ENCODE assay signal across 17 cellular contexts in the genomic region with DNA sequence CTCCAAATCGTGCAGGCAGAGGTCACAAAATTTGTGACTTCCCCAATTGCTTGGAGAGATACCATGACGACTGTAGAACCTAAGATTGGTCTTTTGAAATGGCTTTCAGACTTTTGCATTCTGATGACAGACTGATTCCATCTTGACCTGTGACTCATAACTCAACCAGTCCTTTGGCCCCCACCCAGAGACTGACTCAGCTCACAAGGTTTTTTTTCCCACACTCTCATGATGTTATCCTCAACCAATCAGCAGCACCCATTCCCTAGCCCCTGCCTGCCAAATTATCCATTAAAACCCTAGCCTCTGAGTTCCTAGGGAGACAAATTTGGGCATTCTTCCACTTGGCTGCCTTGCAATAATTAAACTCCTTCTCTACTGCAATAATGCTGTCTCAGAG.
DNase-seq lines count a peak whose midpoint lies in the region; ATAC-seq and TF ChIP-seq lines count a peak whose summit lies in the region.
"Had no signal": no experiment of that assay in that cellular context is flagged by ENCODE, and none has a peak within 500 bp of the region (broad histone marks: within the 10 kb centered on the region; RNA-seq: fewer than 3 reads in every experiment).

No MANE protein-coding gene starts in this region.

- H3K4me1 ChIP-seq in psoas muscle = no peaks in the 10 kb centered on the region
- H3K4me1 ChIP-seq: body of pancreas had no signal

- intact Hi-C loops in psoas muscle (cut with DNase I) = no loop called here

- no peak overlapping the region for H3K4me3 ChIP-seq in psoas muscle
- H3K4me3 ChIP-seq: body of pancreas, SK-N-MC had no signal

- peaks cover 6% of the 10 kb centered on the region for H3K9me3 ChIP-seq in psoas muscle
- H3K9me3 ChIP-seq: body of pancreas had no signal

- no peak for TF ChIP-seq CTCF in psoas muscle (IDR thresholded peaks at IDR 0.05)

- no peak for ATAC-seq in psoas muscle
- ATAC-seq in GM18907 (IDR thresholded peaks at IDR 0.05; ENCODE audit: unreplicated experiment) = no peak
- ATAC-seq in HG02870 (IDR thresholded peaks at IDR 0.05; ENCODE audit: unreplicated experiment) = no peak
- ATAC-seq: activated CD4-positive, alpha-beta T cell treated with anti-CD3 and anti-CD28 coated beads for 36 hours; body of pancreas; esophagus mucosa; natural killer cell treated with Interleukin-12 subunit alpha and Interleukin-12 subunit beta and Interleukin-15 and Interleukin-18, amount 100 ng/mL, for 72 hours had no signal

- H3K27me3 ChIP-seq in psoas muscle (ENCODE audit: insufficient read depth in 3 of 3, low read length in 2 of 3) = no peaks in the 10 kb centered on the region
- H3K27me3 ChIP-seq: body of pancreas had no signal

- no peaks in the 10 kb centered on the region for H3K36me3 ChIP-seq in psoas muscle (ENCODE audit: insufficient read depth in 1 of 2, low read depth in 1 of 2)

- 55 to 63% (median 58%) methylated on average over 2 of the region's 2 CpGs for WGBS in psoas muscle, 3 donors

- DNase-seq in ELR (ENCODE audit: low read depth) (peak; percentile 52), NCI-H446 (lab: John Stamatoyannopoulos, UW) (peak; percentile 10 to 62), brain pericyte (ENCODE audit: low read depth, low spot score) (peak; percentile 31), kidney tubule cell (ENCODE audit: low spot score) (peak; percentile 81), psoas muscle (no peak), HPDE6-E6E7 (ENCODE audit: extremely low spot score) (no peak)
- DNase-seq: activated CD4-positive, alpha-beta T cell treated with anti-CD3 and anti-CD28 coated beads for 36 hours; activated T-cell treated with anti-CD3 and anti-CD28 coated beads, Interleukin-2, amount 50 U/mL, for 48 hours; body of pancreas; NCI-H1436; NCI-H69 had no signal

- H3K27ac ChIP-seq in psoas muscle = no peak overlapping the region
- H3K27ac ChIP-seq: body of pancreas, C4-2B, SK-N-MC had no signal

Comparison
In these comparisons a context has a peak if more than half of its experiments do, and no peak if none do; other contexts are left out.
1. DNase-seq: peak in ELR (single experiment), NCI-H446 (2 of 2), brain pericyte (single experiment) and kidney tubule cell (single experiment); none in psoas muscle (0 of 2) and HPDE6-E6E7 (single experiment).